ENCODE assay signal across 9 cellular contexts in the genomic region with DNA sequence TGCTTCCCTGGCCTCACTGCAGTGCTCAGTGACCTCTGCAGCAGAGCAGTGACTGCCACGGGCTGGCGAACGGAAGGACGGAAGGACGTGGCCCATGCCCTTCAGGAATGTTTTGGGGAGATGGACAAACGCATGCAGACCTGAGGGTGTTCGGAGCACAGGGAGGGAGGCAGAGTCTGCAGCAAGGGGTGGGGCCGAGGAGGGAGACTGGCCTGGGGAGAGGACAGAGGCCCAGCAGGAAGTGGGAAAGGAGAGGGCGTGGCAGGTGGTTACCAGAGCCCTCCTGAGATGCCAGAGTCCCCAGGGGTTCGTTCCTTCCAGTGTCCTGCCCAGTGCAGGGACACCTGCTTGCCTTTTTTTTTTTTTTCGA. TPM values are rescaled to one million over a fixed set of nuclear protein-coding genes. Genes with fewer than 3 reads are reported as not detected.
DNase-seq lines count a peak whose midpoint lies in the region; ATAC-seq and TF ChIP-seq lines count a peak whose summit lies in the region.
"Had no signal": no experiment of that assay in that cellular context is flagged by ENCODE, and none has a peak within 500 bp of the region (broad histone marks: within the 10 kb centered on the region; RNA-seq: fewer than 3 reads in every experiment).

No MANE protein-coding gene starts in this region.

- no peaks in the 10 kb centered on the region for H3K9me3 Mint-ChIP-seq in osteocyte (ENCODE audit: unreplicated experiment)

- H3K27ac Mint-ChIP-seq in osteocyte (ENCODE audit: unreplicated experiment): peak overlapping the region; percentile 91

- H3K27me3 Mint-ChIP-seq in osteocyte (ENCODE audit: unreplicated experiment): no peaks in the 10 kb centered on the region

- DNase-seq in H4 (ENCODE audit: low spot score) (peak; percentile 50), Peyer's patch (peak in 2 of 3 donors; percentile 56 to 71), glomerular visceral epithelial cell (ENCODE audit: extremely low spot score) (peak; percentile 68), osteocyte (ENCODE audit: extremely low spot score, unreplicated experiment) (no peak), DMS114 treated with DMSO at 0.1 percent for 48 hours (lab: John Stamatoyannopoulos, UW; ENCODE audit: unreplicated experiment) (no peak), NCI-H774 (lab: John Stamatoyannopoulos, UW) (no peak)
- DNase-seq in effector memory CD4-positive, alpha-beta T cell: no peak
- DNase-seq: stimulated activated CD4-positive, alpha-beta T cell treated with anti-CD3 and anti-CD28 coated beads, Interleukin-4, amount 100 ng/mL, for 24 hours had no signal

- peak overlapping the region in 3 of 4 donors; percentile 26 to 62 (median 37) for H3K27ac ChIP-seq in Peyer's patch
- no peak overlapping the region for H3K27ac ChIP-seq in effector memory CD4-positive, alpha-beta T cell (ENCODE audit: insufficient read depth, low read length, poor library complexity, severe bottlenecking)

- no peaks in the 10 kb centered on the region for H3K27me3 ChIP-seq in Peyer's patch
- H3K27me3 ChIP-seq in effector memory CD4-positive, alpha-beta T cell (replicated peaks; ENCODE audit: control insufficient read depth, insufficient read depth, low read length, poor library complexity, severe bottlenecking): peaks cover 3% of the 10 kb centered on the region

- H3K4me3 ChIP-seq in Peyer's patch: no peak overlapping the region
- no peak overlapping the region for H3K4me3 ChIP-seq in effector memory CD4-positive, alpha-beta T cell (ENCODE audit: insufficient read depth, low read depth, low read length, poor library complexity, severe bottlenecking)

- no peak for ATAC-seq in GM18502 (IDR thresholded peaks at IDR 0.05; ENCODE audit: poor library complexity, unreplicated experiment)

- no peak for TF ChIP-seq CTCF in Peyer's patch (IDR thresholded peaks at IDR 0.05)
- no peak for TF ChIP-seq CTCF in osteocyte (IDR thresholded peaks at IDR 0.05)

- H3K9me3 ChIP-seq in Peyer's patch: no peaks in the 10 kb centered on the region
- H3K9me3 ChIP-seq in effector memory CD4-positive, alpha-beta T cell (ENCODE audit: control insufficient read depth, low read length): no peaks in the 10 kb centered on the region

- peaks cover 43% of the 10 kb centered on the region for H3K4me1 Mint-ChIP-seq in osteocyte (ENCODE audit: unreplicated experiment)

- peaks cover 0 to 18% (median 0%) of the 10 kb centered on the region in 4 donors for H3K4me1 ChIP-seq in Peyer's patch
- H3K4me1 ChIP-seq in effector memory CD4-positive, alpha-beta T cell (ENCODE audit: control insufficient read depth, insufficient read depth, low read length, poor library complexity, severe bottlenecking): no peaks in the 10 kb centered on the region

- H3K36me3 ChIP-seq in Peyer's patch: no peaks in the 10 kb centered on the region
- no peaks in the 10 kb centered on the region for H3K36me3 ChIP-seq in effector memory CD4-positive, alpha-beta T cell (ENCODE audit: control insufficient read depth, insufficient read depth, low read length)

- TF ChIP-seq POLR2A in Peyer's patch (IDR thresholded peaks at IDR 0.05): no peak

- peaks cover 4% of the 10 kb centered on the region for H3K36me3 Mint-ChIP-seq in osteocyte (ENCODE audit: unreplicated experiment)

- H3K4me3 Mint-ChIP-seq in osteocyte (ENCODE audit: unreplicated experiment): peak overlapping the region; percentile 8

RNA-seq across cellular contexts. Expression of gene ADORA2B, which starts 21.9 kb away (rescaled TPM):
- 29.3 and 32.1 TPM in 2 replicates for total RNA-seq in H4 (2014; rRNA removed; shearing (Covaris generic))
- total RNA-seq in Peyer's patch: 10 to 100 TPM in 2 of 4 donors, 1 to 10 TPM in 2; 7.2 to 16.5 (median 11.6) TPM
- total RNA-seq in osteocyte: 8.9 TPM in 2 replicates

RNA-seq across cellular contexts. Expression of gene ZSWIM7, which starts 32.6 kb away (rescaled TPM):
- 8.8 and 17.4 TPM in 2 replicates for total RNA-seq in H4 (2014; rRNA removed; shearing (Covaris generic))
- total RNA-seq in Peyer's patch (10 to 100 TPM in 3 of 4 donors, 1 to 10 TPM in 1; 7.7 to 21.5 (median 12.9) TPM), osteocyte (20.3 and 22.2 TPM in 2 replicates)

RNA-seq across cellular contexts. Expression of gene TTC19, which starts 32.8 kb away (rescaled TPM):
- 20.1 and 25.9 TPM in 2 replicates for total RNA-seq in H4 (2014; rRNA removed; shearing (Covaris generic))
- total RNA-seq in Peyer's patch: 100 to 1,000 TPM in 1 of 4 donors, 10 to 100 TPM in 3; 75.1 to 130 (median 92.0) TPM
- total RNA-seq in osteocyte: 34.4 and 35.9 TPM in 2 replicates

Comparison
In these comparisons a context has a peak if more than half of its experiments do, and no peak if none do; other contexts are left out.
1. DNase-seq: peak in H4 (single experiment), Peyer's patch (2 of 3) and glomerular visceral epithelial cell (single experiment); none in osteocyte (single experiment), DMS114 treated with DMSO at 0.1 percent for 48 hours (single experiment), effector memory CD4-positive, alpha-beta T cell (0 of 3) and NCI-H774 (single experiment).